Comparison of ENCODE assay signal across 8 cellular contexts in genomic region chr15:33675246-33675645, GRCh38.
A peak's percentile ranks its signal among the peaks of the same experiment; 100 is the strongest.
DNase-seq lines count a peak whose midpoint lies in the region; FAIRE-seq and TF ChIP-seq lines count a peak whose summit lies in the region.

No MANE protein-coding gene starts in this region.

- no peak overlapping the region for H3K27ac Mint-ChIP-seq in Calu3 (ENCODE audit: unreplicated experiment)

- no peaks in the 10 kb centered on the region for H3K36me3 ChIP-seq in KMS-11 (ENCODE audit: insufficient read depth)
- H3K36me3 ChIP-seq in adipocyte (ENCODE audit: control insufficient read depth, insufficient read depth, low read length, severe bottlenecking) = no peaks in the 10 kb centered on the region
- no peaks in the 10 kb centered on the region for H3K36me3 ChIP-seq in small intestine (ENCODE audit: control insufficient read depth in 2 of 2, insufficient read depth in 2 of 2, low read length in 2 of 2)

- no peaks in the 10 kb centered on the region for H3K36me3 Mint-ChIP-seq in Calu3 (ENCODE audit: insufficient read depth, unreplicated experiment)

- TF ChIP-seq CTCF in KMS-11 (conservative IDR thresholded peaks at IDR 0.05; ENCODE audit: low read depth, low read length) = peak; percentile 36; the same call in 1 of the 2 replicates
- TF ChIP-seq CTCF in Calu3 (IDR thresholded peaks at IDR 0.05; ENCODE audit: unreplicated experiment) = no peak

- H3K4me3 ChIP-seq in KMS-11 (IDR thresholded peaks at IDR 0.05; ENCODE audit: insufficient read depth, low read depth, low read length) (no peak overlapping the region), adipocyte (ENCODE audit: low read length) (no peak overlapping the region), small intestine (ENCODE audit: low read depth in 1 of 2, low read length in 2 of 2) (no peak overlapping the region)

- no TSS peak for BruUV-seq in Calu3 (replicated peaks; lab: Mats Ljungman, UMichigan)

- no peaks in the 10 kb centered on the region for H4K20me1 ChIP-seq in KMS-11 (ENCODE audit: insufficient read depth)

- H3K9ac ChIP-seq in KMS-11 (no peak overlapping the region), adipocyte (ENCODE audit: low read length) (no peak overlapping the region)

- H3K27me3 ChIP-seq in KMS-11 (ENCODE audit: insufficient read depth, low read depth) = no peaks in the 10 kb centered on the region
- H3K27me3 ChIP-seq in adipocyte (replicated peaks; ENCODE audit: control insufficient read depth, insufficient read depth, low read length) = peaks cover 51% of the 10 kb centered on the region
- H3K27me3 ChIP-seq in small intestine (ENCODE audit: control insufficient read depth in 2 of 2, insufficient read depth in 2 of 2, low read length in 2 of 2) = no peaks in the 10 kb centered on the region

- DNase-seq in GM03348 (ENCODE audit: low spot score) = peak; percentile 53
- peak; percentile 38 for DNase-seq in adipocyte (ENCODE audit: low read depth)
- DNase-seq in medulla oblongata (ENCODE audit: extremely low spot score) = peak; percentile 37
- no peak for DNase-seq in Calu3
- no peak for DNase-seq in small intestine
- no peak for DNase-seq in mucosa of gallbladder (ENCODE audit: low spot score)
- no peak for DNase-seq in stimulated activated CD4-positive, alpha-beta T cell treated with anti-CD3 and anti-CD28 coated beads, Interleukin-4, amount 100 ng/mL, for 24 hours

- H3K9me3 Mint-ChIP-seq in Calu3 (ENCODE audit: low read depth, unreplicated experiment) = no peaks in the 10 kb centered on the region

- no peaks in the 10 kb centered on the region for H3K4me1 Mint-ChIP-seq in Calu3 (ENCODE audit: low read depth, unreplicated experiment)

- intact Hi-C loops in Calu3 (cut with micrococcal nuclease; ENCODE audit: unreplicated experiment) = no loop called here

- CTCF ChIA-PET in Calu3 (lab: Charles Lee) = no interaction called here

- peaks cover 42% of the 10 kb centered on the region for H3K27me3 Mint-ChIP-seq in Calu3 (ENCODE audit: unreplicated experiment)

- H3K9me3 ChIP-seq in adipocyte (ENCODE audit: control insufficient read depth, low read length) = no peaks in the 10 kb centered on the region
- no peaks in the 10 kb centered on the region for H3K9me3 ChIP-seq in small intestine (ENCODE audit: control insufficient read depth, low read depth)

- H3K27ac ChIP-seq in KMS-11 (no peak overlapping the region), small intestine (ENCODE audit: low read depth in 1 of 2, low read length in 1 of 2) (no peak overlapping the region)

- H2AFZ ChIP-seq in KMS-11 (ENCODE audit: low read depth) = no peak overlapping the region

- H3K4me2 ChIP-seq in KMS-11 = no peak overlapping the region

- H3K79me2 ChIP-seq in KMS-11 (ENCODE audit: insufficient read depth, low read depth) = no peaks in the 10 kb centered on the region

- H3K4me3 Mint-ChIP-seq in Calu3 (ENCODE audit: low read depth, unreplicated experiment) = no peak overlapping the region

- FAIRE-seq in small intestine (lab: Jason Lieb, UNC) = no peak

- WGBS in small intestine, 3 donors = 22 to 40% (median 36%) methylated on average over 4 of the region's 4 CpGs

- H3K4me1 ChIP-seq in KMS-11 (ENCODE audit: low read depth, poor library complexity, severe bottlenecking) = no peaks in the 10 kb centered on the region
- H3K4me1 ChIP-seq in adipocyte (ENCODE audit: control insufficient read depth, insufficient read depth, low read length) = no peaks in the 10 kb centered on the region
- H3K4me1 ChIP-seq in small intestine (ENCODE audit: control insufficient read depth in 2 of 2, insufficient read depth in 1 of 2, low read depth in 1 of 2, low read length in 1 of 2) = no peaks in the 10 kb centered on the region

Comparison
In these comparisons a context has a peak if more than half of its experiments do, and no peak if none do; other contexts are left out.
1. DNase-seq: peak in GM03348 (single experiment), adipocyte (single experiment) and medulla oblongata (single experiment); none in Calu3 (single experiment), small intestine (single experiment), mucosa of gallbladder (single experiment) and stimulated activated CD4-positive, alpha-beta T cell treated with anti-CD3 and anti-CD28 coated beads, Interleukin-4, amount 100 ng/mL, for 24 hours (single experiment).